23 cellular contexts compared by ENCODE assay signal in the genomic region with DNA sequence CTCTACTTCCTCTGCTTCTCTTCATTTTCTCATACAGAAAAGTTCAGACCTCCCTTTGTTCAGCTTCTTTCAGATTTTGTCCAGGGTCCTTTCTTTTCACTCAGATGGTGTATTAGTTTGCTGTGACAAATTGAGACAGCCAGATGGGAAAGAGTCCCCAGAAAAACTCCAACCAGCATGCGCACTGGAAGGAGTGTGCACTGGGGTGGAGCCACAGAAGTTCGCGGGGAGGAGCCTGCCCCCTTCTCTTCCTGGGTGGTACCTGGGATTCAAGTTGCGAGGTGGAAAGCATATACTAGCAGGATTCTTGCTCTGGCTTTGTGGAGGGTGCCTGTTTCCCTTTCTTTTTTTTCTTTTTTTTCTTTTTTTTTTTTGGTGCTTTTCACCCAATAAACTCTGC.
"Had no signal": no experiment of that assay in that cellular context is flagged by ENCODE, and none has a peak within 500 bp of the region (broad histone marks: within the 10 kb centered on the region; RNA-seq: fewer than 3 reads in every experiment).

No MANE protein-coding gene starts in this region.

- H3K36me3 Mint-ChIP-seq: activated naive CD4-positive, alpha-beta T cell treated with anti-CD3 and anti-CD28 coated beads, Interleukin-2, amount 10 ng/mL, durations not matched to agents 7 days and 5 days; activated naive CD8-positive, alpha-beta T cell treated with anti-CD3 and anti-CD28 coated beads for 36 hours; T-cell had no signal

- ATAC-seq: activated CD4-positive, CD25-positive, alpha-beta regulatory T cell treated with anti-CD3 and anti-CD28 coated beads, Interleukin-2, amount 50 U/mL, for 24 hours; activated CD8-positive, alpha-beta T cell treated with anti-CD3 and anti-CD28 coated beads for 36 hours; activated T-cell treated with anti-CD3 and anti-CD28 coated beads, Interleukin-2, amount 50 U/mL, for 72 hours; Panc1; Right ventricle myocardium inferior; T-cell had no signal

- H3K27ac Mint-ChIP-seq: activated CD8-positive, alpha-beta T cell treated with anti-CD3 and anti-CD28 coated beads for 36 hours; activated naive CD4-positive, alpha-beta T cell treated with anti-CD3 and anti-CD28 coated beads, Interleukin-2, amount 10 ng/mL, durations not matched to agents 7 days and 5 days; activated naive CD8-positive, alpha-beta T cell treated with anti-CD3 and anti-CD28 coated beads for 36 hours; activated T-cell treated with anti-CD3 and anti-CD28 coated beads, Interleukin-2, amount 50 U/mL, for 72 hours; activated T-helper 2 cell treated with anti-CD3 and anti-CD28 coated beads, Interferon-gamma antibody, Interleukin-2, Interleukin-4, amounts not matched to agents 10 μg/mL and 5 μg/mL and 100 μg/mL, durations not matched to agents 14 hours and 24 hours and 36 hours; T-cell had no signal

- H3K27ac ChIP-seq: SK-N-MC, WERI-Rb-1 had no signal

- H3K4me3 ChIP-seq: SK-N-MC had no signal

- H3K4me1 Mint-ChIP-seq: activated naive CD4-positive, alpha-beta T cell treated with anti-CD3 and anti-CD28 coated beads, Interleukin-2, amount 10 ng/mL, durations not matched to agents 7 days and 5 days; activated naive CD8-positive, alpha-beta T cell treated with anti-CD3 and anti-CD28 coated beads for 36 hours had no signal

- DNase-seq: activated CD4-positive, alpha-beta T cell treated with anti-CD3 and anti-CD28 coated beads for 4 hours; activated CD8-positive, alpha-beta memory T cell treated with anti-CD3 and anti-CD28 coated beads, Interleukin-2, amount 50 U/mL, for 4 hours; activated CD8-positive, alpha-beta T cell treated with anti-CD3 and anti-CD28 coated beads for 36 hours; activated gamma-delta T cell treated with Interleukin-2 at 50 U/mL for 16 hours; activated naive CD4-positive, alpha-beta T cell treated with anti-CD3 and anti-CD28 coated beads, Interleukin-2, amount 10 ng/mL, durations not matched to agents 7 days and 5 days; activated naive CD8-positive, alpha-beta T cell treated with anti-CD3 and anti-CD28 coated beads for 36 hours; activated T-cell treated with anti-CD3 and anti-CD28 coated beads, Interleukin-2, amount 50 U/mL, for 72 hours; KG1; NCI-H1048; NCI-H1930; NCI-H2171; NCI-H2227 treated with DMSO at 0.1 percent for 48 hours; NCI-H526 treated with DMSO at 0.1 percent for 48 hours; NK-92 treated with Interleukin-12 subunit alpha and Interleukin-12 subunit beta, amount 100 ng/mL, for 24 hours; OCI-M1; RPMI8226; T-cell had no signal

- H3K4me3 Mint-ChIP-seq: activated CD8-positive, alpha-beta T cell treated with anti-CD3 and anti-CD28 coated beads for 36 hours; activated naive CD4-positive, alpha-beta T cell treated with anti-CD3 and anti-CD28 coated beads, Interleukin-2, amount 10 ng/mL, durations not matched to agents 7 days and 5 days; activated naive CD8-positive, alpha-beta T cell treated with anti-CD3 and anti-CD28 coated beads for 36 hours; activated T-cell treated with anti-CD3 and anti-CD28 coated beads, Interleukin-2, amount 50 U/mL, for 72 hours; T-cell had no signal

- H3K36me3 ChIP-seq: WERI-Rb-1 had no signal

- H3K9me3 Mint-ChIP-seq: activated CD8-positive, alpha-beta T cell treated with anti-CD3 and anti-CD28 coated beads for 36 hours; activated naive CD4-positive, alpha-beta T cell treated with anti-CD3 and anti-CD28 coated beads, Interleukin-2, amount 10 ng/mL, durations not matched to agents 7 days and 5 days; activated naive CD8-positive, alpha-beta T cell treated with anti-CD3 and anti-CD28 coated beads for 36 hours; activated T-helper 2 cell treated with anti-CD3 and anti-CD28 coated beads, Interferon-gamma antibody, Interleukin-2, Interleukin-4, amounts not matched to agents 10 μg/mL and 5 μg/mL and 100 μg/mL, durations not matched to agents 14 hours and 24 hours and 36 hours had no signal
